9 cellular contexts compared by ENCODE assay signal in genomic region chr19:39401549-39402416, GRCh38. TPM values are rescaled to one million over a fixed set of nuclear protein-coding genes. Genes with fewer than 3 reads are reported as not detected.
A peak's percentile ranks its signal among the peaks of the same experiment; 100 is the strongest.
DNase-seq lines count a peak whose midpoint lies in the region; ATAC-seq, FAIRE-seq and TF ChIP-seq lines count a peak whose summit lies in the region.
"Had no signal": no experiment of that assay in that cellular context is flagged by ENCODE, and none has a peak within 500 bp of the region (broad histone marks: within the 10 kb centered on the region; RNA-seq: fewer than 3 reads in every experiment).

No MANE protein-coding gene starts in this region.

- POLR2A ChIA-PET in activated CD8-positive, alpha-beta T cell treated with anti-CD3 and anti-CD28 coated beads, Interleukin-2, amount 10 ng/mL, durations not matched to agents 7 days and 5 days (lab: Charles Lee): interaction anchor here (1.0 to 6.4 kb wide), 7 partner anchors 10 to 104 kb away, joined by 3 to 93 read pairs (median 11); partner anchors contain the start of genes GMFG, MED29, PAF1 and PLEKHG2
- POLR2A ChIA-PET in naive thymus-derived CD8-positive, alpha-beta T cell (lab: Charles Lee): interaction anchor here (0.6 to 11.2 kb wide), 15 partner anchors 8 to 783 kb away, joined by 3 to 258 read pairs (median 5); partner anchors contain the start of genes EIF3K, GMFG, MED29 and PAF1

- no peaks in the 10 kb centered on the region for H3K27me3 ChIP-seq in endodermal cell (ENCODE audit: control insufficient read depth, insufficient read depth, low read length, poor library complexity, severe bottlenecking)

- FAIRE-seq in urothelium cell line (lab: Jason Lieb, UNC): no peak
- FAIRE-seq: endometrium had no signal

- 78 to 87% methylated on average over 11 to 27 of the region's 27 CpGs for WGBS in endodermal cell (ENCODE audit: insufficient coverage in 1 of 2, insufficient read length in 1 of 2), 2 experiments

- peak overlapping the region; percentile 76 for H3K4me3 ChIP-seq in endodermal cell (ENCODE audit: low read length)

- H3K27ac ChIP-seq in endodermal cell (ENCODE audit: low read depth, low read length): peak overlapping the region; percentile 96

- peak; percentile 90 for DNase-seq in M059J (ENCODE audit: low read depth)
- DNase-seq in activated CD8-positive, alpha-beta T cell treated with anti-CD3 and anti-CD28 coated beads, Interleukin-2, amount 10 ng/mL, durations not matched to agents 7 days and 5 days: peak; percentile 89
- DNase-seq in endodermal cell: peak; percentile 73
- DNase-seq in naive thymus-derived CD8-positive, alpha-beta T cell: peak; percentile 60 to 93 (median 85)
- DNase-seq in stimulated activated naive CD8-positive, alpha-beta T cell treated with anti-CD3 and anti-CD28 coated beads, Interleukin-15, amount 100 ng/mL, for 72 hours: peak; percentile 76 to 88
- no peak for DNase-seq in urothelium cell line (ENCODE audit: low spot score)
- no peak for DNase-seq in NCI-H1436 (lab: John Stamatoyannopoulos, UW)

- CTCF ChIA-PET in activated CD8-positive, alpha-beta T cell treated with anti-CD3 and anti-CD28 coated beads, Interleukin-2, amount 10 ng/mL, durations not matched to agents 7 days and 5 days (lab: Charles Lee): interaction anchor here (0.7 to 3.9 kb wide), 7 partner anchors 10 to 350 kb away, joined by 3 to 64 read pairs (median 3); partner anchors contain the start of genes MED29, PAF1, PLEKHG2 and RPS16

- peak; percentile 38 for ATAC-seq in GM18511 (IDR thresholded peaks at IDR 0.05; ENCODE audit: unreplicated experiment)
- peak; percentile 57 for ATAC-seq in activated CD8-positive, alpha-beta T cell treated with anti-CD3 and anti-CD28 coated beads, Interleukin-2, amount 10 ng/mL, durations not matched to agents 7 days and 5 days
- ATAC-seq in naive thymus-derived CD8-positive, alpha-beta T cell: peak; percentile 49 to 62
- ATAC-seq in stimulated activated naive CD8-positive, alpha-beta T cell treated with anti-CD3 and anti-CD28 coated beads, Interleukin-15, amount 100 ng/mL, for 72 hours: peak; percentile 75

- H3K4me1 Mint-ChIP-seq in activated CD8-positive, alpha-beta T cell treated with anti-CD3 and anti-CD28 coated beads, Interleukin-2, amount 10 ng/mL, durations not matched to agents 7 days and 5 days (ENCODE audit: low read depth): peaks cover 90% of the 10 kb centered on the region
- peaks cover 46% of the 10 kb centered on the region for H3K4me1 Mint-ChIP-seq in endodermal cell
- H3K4me1 Mint-ChIP-seq in naive thymus-derived CD8-positive, alpha-beta T cell: peaks cover 29 to 79% (median 68%) of the 10 kb centered on the region in 4 donors
- H3K4me1 Mint-ChIP-seq in stimulated activated naive CD8-positive, alpha-beta T cell treated with anti-CD3 and anti-CD28 coated beads, Interleukin-15, amount 100 ng/mL, for 72 hours: peaks cover 89% of the 10 kb centered on the region

- no peak for TF ChIP-seq CTCF in endodermal cell (conservative IDR thresholded peaks at IDR 0.05)

- H3K9me3 Mint-ChIP-seq in activated CD8-positive, alpha-beta T cell treated with anti-CD3 and anti-CD28 coated beads, Interleukin-2, amount 10 ng/mL, durations not matched to agents 7 days and 5 days (ENCODE audit: insufficient read depth): no peaks in the 10 kb centered on the region
- no peaks in the 10 kb centered on the region for H3K9me3 Mint-ChIP-seq in endodermal cell
- H3K9me3 Mint-ChIP-seq in naive thymus-derived CD8-positive, alpha-beta T cell: no peaks in the 10 kb centered on the region
- no peaks in the 10 kb centered on the region for H3K9me3 Mint-ChIP-seq in stimulated activated naive CD8-positive, alpha-beta T cell treated with anti-CD3 and anti-CD28 coated beads, Interleukin-15, amount 100 ng/mL, for 72 hours

- H3K27me3 Mint-ChIP-seq in activated CD8-positive, alpha-beta T cell treated with anti-CD3 and anti-CD28 coated beads, Interleukin-2, amount 10 ng/mL, durations not matched to agents 7 days and 5 days (ENCODE audit: low read depth): no peaks in the 10 kb centered on the region
- no peaks in the 10 kb centered on the region for H3K27me3 Mint-ChIP-seq in endodermal cell (ENCODE audit: insufficient read depth)
- H3K27me3 Mint-ChIP-seq in naive thymus-derived CD8-positive, alpha-beta T cell: peaks cover 0 to 3% (median 0%) of the 10 kb centered on the region in 5 donors
- no peaks in the 10 kb centered on the region for H3K27me3 Mint-ChIP-seq in stimulated activated naive CD8-positive, alpha-beta T cell treated with anti-CD3 and anti-CD28 coated beads, Interleukin-15, amount 100 ng/mL, for 72 hours

- peak overlapping the region; percentile 75 for H3K4me3 Mint-ChIP-seq in activated CD8-positive, alpha-beta T cell treated with anti-CD3 and anti-CD28 coated beads, Interleukin-2, amount 10 ng/mL, durations not matched to agents 7 days and 5 days
- H3K4me3 Mint-ChIP-seq in endodermal cell: peak overlapping the region; percentile 73
- H3K4me3 Mint-ChIP-seq in naive thymus-derived CD8-positive, alpha-beta T cell: peak overlapping the region; percentile 79 to 98 (median 87)
- H3K4me3 Mint-ChIP-seq in stimulated activated naive CD8-positive, alpha-beta T cell treated with anti-CD3 and anti-CD28 coated beads, Interleukin-15, amount 100 ng/mL, for 72 hours: peak overlapping the region; percentile 80 to 91

- H3K4me1 ChIP-seq in endodermal cell (ENCODE audit: control insufficient read depth, insufficient read depth, low read length): peaks cover 21% of the 10 kb centered on the region

- peaks cover 12% of the 10 kb centered on the region for H3K36me3 Mint-ChIP-seq in activated CD8-positive, alpha-beta T cell treated with anti-CD3 and anti-CD28 coated beads, Interleukin-2, amount 10 ng/mL, durations not matched to agents 7 days and 5 days (ENCODE audit: low read depth)
- peaks cover 10% of the 10 kb centered on the region for H3K36me3 Mint-ChIP-seq in endodermal cell (ENCODE audit: low read depth)
- H3K36me3 Mint-ChIP-seq in naive thymus-derived CD8-positive, alpha-beta T cell: peaks cover 0 to 12% (median 0%) of the 10 kb centered on the region in 3 donors

- H3K27ac Mint-ChIP-seq in activated CD8-positive, alpha-beta T cell treated with anti-CD3 and anti-CD28 coated beads, Interleukin-2, amount 10 ng/mL, durations not matched to agents 7 days and 5 days: peak overlapping the region; percentile 90
- H3K27ac Mint-ChIP-seq in endodermal cell: peak overlapping the region; percentile 100
- peak overlapping the region; percentile 94 to 100 (median 98) for H3K27ac Mint-ChIP-seq in naive thymus-derived CD8-positive, alpha-beta T cell
- H3K27ac Mint-ChIP-seq in stimulated activated naive CD8-positive, alpha-beta T cell treated with anti-CD3 and anti-CD28 coated beads, Interleukin-15, amount 100 ng/mL, for 72 hours: peak overlapping the region; percentile 98

- H3K36me3 ChIP-seq in endodermal cell (ENCODE audit: control insufficient read depth, insufficient read depth, low read length): peaks cover 3% of the 10 kb centered on the region

- peak overlapping the region; percentile 80 for H3K9ac ChIP-seq in endodermal cell (ENCODE audit: extremely low read depth, low read length, poor library complexity, severe bottlenecking)

- H3K9me3 ChIP-seq in endodermal cell (ENCODE audit: control insufficient read depth, low read length): no peaks in the 10 kb centered on the region

RNA-seq across cellular contexts. Expression of gene ZFP36, which starts 4.9 kb away (rescaled TPM):
- total RNA-seq in M059J (2014; rRNA removed; shearing (Covaris generic)): 6.0 and 10.8 TPM in 2 replicates
- 10 to 100 TPM; 72.4 to 91.4 TPM for total RNA-seq in activated CD8-positive, alpha-beta T cell treated with anti-CD3 and anti-CD28 coated beads, Interleukin-2, amount 10 ng/mL, durations not matched to agents 7 days and 5 days
- total RNA-seq in endodermal cell: 10 to 100 TPM; 16.1 to 23.4 TPM
- 7.8 TPM for polyA plus RNA-seq in endodermal cell (2013, experiment 1 of 2)
- 7.3 TPM for polyA plus RNA-seq in endodermal cell (2013, experiment 2 of 2)
- total RNA-seq in naive thymus-derived CD8-positive, alpha-beta T cell: 100 to 1,000 TPM; 184 to 188 TPM
- polyA plus RNA-seq in naive thymus-derived CD8-positive, alpha-beta T cell: 100 to 1,000 TPM in 2 of 3 donors, 10 to 100 TPM in 1; 70.4 to 137 (median 109) TPM

RNA-seq across cellular contexts. Expression of gene MED29, which starts 10.6 kb away (rescaled TPM):
- 46.7 and 47.3 TPM in 2 replicates for total RNA-seq in M059J (2014; rRNA removed; shearing (Covaris generic))
- 10 to 100 TPM; 32.6 to 39.3 TPM for total RNA-seq in activated CD8-positive, alpha-beta T cell treated with anti-CD3 and anti-CD28 coated beads, Interleukin-2, amount 10 ng/mL, durations not matched to agents 7 days and 5 days
- 10 to 100 TPM; 32.6 to 38.9 TPM for total RNA-seq in endodermal cell
- polyA plus RNA-seq in endodermal cell (2013, experiment 1 of 2): 26.7 TPM
- 24.1 TPM for polyA plus RNA-seq in endodermal cell (2013, experiment 2 of 2)
- 10 to 100 TPM; 53.8 to 59.0 TPM for total RNA-seq in naive thymus-derived CD8-positive, alpha-beta T cell
- 10 to 100 TPM; 48.1 to 71.4 (median 59.6) TPM for polyA plus RNA-seq in naive thymus-derived CD8-positive, alpha-beta T cell

RNA-seq across cellular contexts. Expression of gene PLEKHG2, which starts 10.7 kb away (rescaled TPM):
- total RNA-seq in M059J (2014; rRNA removed; shearing (Covaris generic)): 8.6 and 11.7 TPM in 2 replicates
- 10 to 100 TPM; 64.4 to 68.5 TPM for total RNA-seq in activated CD8-positive, alpha-beta T cell treated with anti-CD3 and anti-CD28 coated beads, Interleukin-2, amount 10 ng/mL, durations not matched to agents 7 days and 5 days
- 100 to 1,000 TPM; 127 to 160 TPM for total RNA-seq in endodermal cell
- polyA plus RNA-seq in endodermal cell (2013, experiment 1 of 2): 75.4 TPM
- 69.8 TPM for polyA plus RNA-seq in endodermal cell (2013, experiment 2 of 2)
- total RNA-seq in naive thymus-derived CD8-positive, alpha-beta T cell: 10 to 100 TPM; 14.3 to 23.8 TPM
- polyA plus RNA-seq in naive thymus-derived CD8-positive, alpha-beta T cell: 1 to 10 TPM; 4.2 to 5.0 (median 4.8) TPM

RNA-seq across cellular contexts. Expression of gene PAF1, which starts 10.9 kb away (rescaled TPM):
- total RNA-seq in M059J (2014; rRNA removed; shearing (Covaris generic)): 69.0 and 79.3 TPM in 2 replicates
- 10 to 100 TPM; 48.2 to 48.9 TPM for total RNA-seq in activated CD8-positive, alpha-beta T cell treated with anti-CD3 and anti-CD28 coated beads, Interleukin-2, amount 10 ng/mL, durations not matched to agents 7 days and 5 days
- 10 to 100 TPM; 28.4 to 28.8 TPM for total RNA-seq in endodermal cell
- polyA plus RNA-seq in endodermal cell (2013, experiment 1 of 2): 40.6 TPM
- 38.7 TPM for polyA plus RNA-seq in endodermal cell (2013, experiment 2 of 2)
- total RNA-seq in naive thymus-derived CD8-positive, alpha-beta T cell: 10 to 100 TPM; 44.4 to 47.4 TPM
- 10 to 100 TPM; 30.7 to 53.0 (median 43.8) TPM for polyA plus RNA-seq in naive thymus-derived CD8-positive, alpha-beta T cell

RNA-seq across cellular contexts. Expression of gene RPS16, which starts 34.0 kb away (rescaled TPM):
- 26.6 and 28.7 TPM in 2 replicates for total RNA-seq in M059J (2014; rRNA removed; shearing (Covaris generic))
- 1,000 to 10,000 TPM; 2,100 to 2,157 TPM for total RNA-seq in activated CD8-positive, alpha-beta T cell treated with anti-CD3 and anti-CD28 coated beads, Interleukin-2, amount 10 ng/mL, durations not matched to agents 7 days and 5 days
- total RNA-seq in endodermal cell: 1,000 to 10,000 TPM; 1,674 to 1,990 TPM
- 2,268 TPM for polyA plus RNA-seq in endodermal cell (2013, experiment 1 of 2)
- 2,119 TPM for polyA plus RNA-seq in endodermal cell (2013, experiment 2 of 2)
- 1,000 to 10,000 TPM; 3,730 to 3,760 TPM for total RNA-seq in naive thymus-derived CD8-positive, alpha-beta T cell
- polyA plus RNA-seq in naive thymus-derived CD8-positive, alpha-beta T cell: 1,000 to 10,000 TPM; 2,588 to 2,812 (median 2,742) TPM

Comparison
In these comparisons a context has a peak if more than half of its experiments do, and no peak if none do; other contexts are left out.
1. DNase-seq: peak in M059J (single experiment), activated CD8-positive, alpha-beta T cell treated with anti-CD3 and anti-CD28 coated beads, Interleukin-2, amount 10 ng/mL, durations not matched to agents 7 days and 5 days (single experiment), endodermal cell (single experiment), naive thymus-derived CD8-positive, alpha-beta T cell (10 of 10) and stimulated activated naive CD8-positive, alpha-beta T cell treated with anti-CD3 and anti-CD28 coated beads, Interleukin-15, amount 100 ng/mL, for 72 hours (2 of 2); none in urothelium cell line (single experiment) and NCI-H1436 (single experiment).
2. Peak in every context shown above with its lines, with median percentiles within 50 percentile points of each other: ATAC-seq, H3K27ac Mint-ChIP-seq and H3K4me3 Mint-ChIP-seq.